14 cellular contexts compared by ENCODE assay signal in genomic region chr12:20125259-20125919, GRCh38.
"Had no signal": no experiment of that assay in that cellular context is flagged by ENCODE, and none has a peak within 500 bp of the region (broad histone marks: within the 10 kb centered on the region; RNA-seq: fewer than 3 reads in every experiment).

No MANE protein-coding gene starts in this region.

- H3K27me3 ChIP-seq: sigmoid colon, stomach, testis, upper lobe of left lung had no signal

- H3K9me3 ChIP-seq: lower lobe of right lung, sigmoid colon, stomach, testis, upper lobe of left lung had no signal

- H3K4me3 ChIP-seq: lower lobe of right lung, sigmoid colon, stomach, testis, upper lobe of left lung had no signal

- H3K36me3 ChIP-seq: lower lobe of right lung, sigmoid colon, stomach, upper lobe of left lung had no signal

- H3K4me1 ChIP-seq: lower lobe of right lung, stomach, testis, upper lobe of left lung had no signal

- ATAC-seq: lower lobe of right lung had no signal

- DNase-seq: activated B cell treated with CpG ODN at 0.5 μM for 24 hours; activated CD4-positive, alpha-beta T cell treated with anti-CD3 and anti-CD28 coated beads, Interleukin-2, amount 10 ng/mL, durations not matched to agents 24 days and 14 days; activated naive CD8-positive, alpha-beta T cell treated with anti-CD3 and anti-CD28 coated beads for 36 hours; anterior cingulate cortex; glutamatergic neuron; hypothalamus; lower lobe of right lung; nucleus accumbens; sigmoid colon; stimulated activated CD4-positive, alpha-beta T cell treated with anti-CD3 and anti-CD28 coated beads, Interleukin-2, amount 100 ng/mL, for 24 hours; stomach; SW 1271; testis; upper lobe of left lung had no signal

- H3K27ac ChIP-seq: lower lobe of right lung, stomach, testis, upper lobe of left lung had no signal
